Comparison of ENCODE assay signal across 8 cellular contexts in the genomic region with DNA sequence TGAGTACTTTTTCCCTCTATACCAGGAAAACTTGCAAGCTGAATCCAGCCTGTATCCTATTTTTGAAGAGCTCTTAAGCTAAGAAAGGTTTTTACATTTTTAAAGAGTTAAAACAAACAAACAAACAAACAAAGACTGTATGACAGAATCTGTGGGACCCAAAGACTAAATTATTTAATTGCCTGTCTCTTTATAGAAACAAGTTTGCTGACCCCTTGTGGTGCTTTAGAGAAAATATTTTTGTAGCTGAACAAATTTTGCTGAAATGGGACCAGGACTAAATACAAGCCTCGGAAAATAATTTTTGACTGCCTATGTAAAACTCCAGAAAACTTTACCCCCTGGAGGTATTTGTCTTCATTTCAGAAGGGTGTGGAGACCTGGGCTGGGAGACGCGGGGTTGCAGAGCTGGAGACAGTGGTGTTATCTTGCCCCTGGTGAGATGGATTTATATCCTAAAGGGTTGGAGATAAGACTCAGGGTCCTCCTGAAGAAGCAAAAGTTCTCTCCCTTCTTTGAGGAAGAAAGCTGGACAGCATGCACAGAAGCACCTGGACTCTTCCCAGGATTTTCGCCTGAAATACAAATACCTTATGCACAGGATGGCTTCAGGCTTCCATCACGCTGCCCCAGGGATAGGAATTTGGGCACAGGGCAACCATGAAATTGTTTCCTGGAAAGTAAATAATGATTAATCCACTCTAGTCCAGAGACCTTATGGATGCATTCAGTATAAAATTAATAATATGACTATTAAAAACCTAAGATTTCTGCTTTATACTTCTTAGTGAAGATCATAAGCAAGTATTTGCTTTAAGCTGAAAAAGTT. TPM values are rescaled to one million over a fixed set of nuclear protein-coding genes. Genes with fewer than 3 reads are reported as not detected.
DNase-seq lines count a peak whose midpoint lies in the region; ATAC-seq, FAIRE-seq and TF ChIP-seq lines count a peak whose summit lies in the region.

No MANE protein-coding gene starts in this region.

- TF ChIP-seq POLR2A in suprapubic skin (IDR thresholded peaks at IDR 0.05): no peak

- DNase-seq in GM06990 (ENCODE audit: extremely low read depth, insufficient read length): no peak
- peak; percentile 70 for DNase-seq in NCI-H1105 treated with DMSO at 0.1 percent for 48 hours (lab: John Stamatoyannopoulos, UW)
- peak; percentile 48 for DNase-seq in globus pallidus (ENCODE audit: low spot score)
- no peak for DNase-seq in suprapubic skin (ENCODE audit: low spot score in 2 of 2)
- DNase-seq in stimulated activated CD4-positive, alpha-beta T cell treated with anti-CD3 and anti-CD28 coated beads, Interleukin-2, amount 100 ng/mL, for 24 hours: no peak
- DNase-seq in cardiac septum (ENCODE audit: low spot score): no peak

- H3K4me3 ChIP-seq in GM06990 (replicated peaks; ENCODE audit: low read depth, low read length) (no peak overlapping the region), suprapubic skin (no peak overlapping the region)

- H3K9me3 ChIP-seq in suprapubic skin: no peaks in the 10 kb centered on the region

- ATAC-seq in HG02938 (IDR thresholded peaks at IDR 0.05; ENCODE audit: unreplicated experiment): no peak

- H3K4me1 ChIP-seq in suprapubic skin: no peaks in the 10 kb centered on the region

- H3K27me3 ChIP-seq in GM06990 (replicated peaks; ENCODE audit: control insufficient read depth, insufficient read depth, low read length): no peaks in the 10 kb centered on the region
- H3K27me3 ChIP-seq in suprapubic skin: no peaks in the 10 kb centered on the region

- 31% methylated on average over 5 of the region's 5 CpGs for WGBS in suprapubic skin

- FAIRE-seq in TTC549 (lab: Jason Lieb, UNC): peak; percentile 40

- TF ChIP-seq EP300 in suprapubic skin (IDR thresholded peaks at IDR 0.05): no peak

- intact Hi-C loops in cardiac septum (cut with DNase I): loop anchor here (10.0 kb wide), 2 partner anchors 74 to 1146 kb away; a partner anchor contains a TSS

- no peaks in the 10 kb centered on the region for H3K36me3 ChIP-seq in GM06990 (ENCODE audit: control insufficient read depth, insufficient read depth, low read length)
- no peaks in the 10 kb centered on the region for H3K36me3 ChIP-seq in suprapubic skin

- TF ChIP-seq CTCF in GM06990 (IDR thresholded peaks at IDR 0.05; ENCODE audit: insufficient read depth, low read length, poor library complexity, severe bottlenecking) (peak; percentile 51), suprapubic skin (IDR thresholded peaks at IDR 0.05) (peak; percentile 1 to 34)

- no peak overlapping the region for H3K27ac ChIP-seq in suprapubic skin

RNA-seq across cellular contexts. Expression of a gene that starts 54.3 kb away (rescaled TPM):
- total RNA-seq in suprapubic skin (10 to 100 TPM; 19.1 to 44.0 (median 25.3) TPM), cardiac septum (33.2 TPM)

Comparison
In these comparisons a context has a peak if more than half of its experiments do, and no peak if none do; other contexts are left out.
1. DNase-seq: peak in NCI-H1105 treated with DMSO at 0.1 percent for 48 hours (single experiment) and globus pallidus (single experiment); none in GM06990 (single experiment), suprapubic skin (0 of 2), stimulated activated CD4-positive, alpha-beta T cell treated with anti-CD3 and anti-CD28 coated beads, Interleukin-2, amount 100 ng/mL, for 24 hours (0 of 2) and cardiac septum (single experiment).